Comparison of ENCODE assay signal across 23 cellular contexts in genomic region chr11:10645212-10645795, GRCh38. TPM values are rescaled to one million over a fixed set of nuclear protein-coding genes. Genes with fewer than 3 reads are reported as not detected.
"Had no signal": no experiment of that assay in that cellular context is flagged by ENCODE, and none has a peak within 500 bp of the region (broad histone marks: within the 10 kb centered on the region; RNA-seq: fewer than 3 reads in every experiment).

No MANE protein-coding gene starts in this region.

- H3K27ac Mint-ChIP-seq: activated CD4-positive, alpha-beta T cell treated with anti-CD3 and anti-CD28 coated beads, Interleukin-2, amount 10 ng/mL, durations not matched to agents 7 days and 5 days; activated naive CD4-positive, alpha-beta T cell treated with anti-CD3 and anti-CD28 coated beads, Interleukin-2, amount 50 U/mL, for 24 hours; mesothelial cell of epicardium; T-helper 1 cell treated with Interleukin-12 subunit alpha and Interleukin-12 subunit beta and Interleukin-4 antibody, amounts not matched to agents 30 μg/mL and 1 μg/mL, for 36 hours had no signal

- H3K36me3 Mint-ChIP-seq: activated naive CD4-positive, alpha-beta T cell treated with anti-CD3 and anti-CD28 coated beads, Interleukin-2, amount 50 U/mL, for 24 hours; mesothelial cell of epicardium had no signal

- H3K4me3 Mint-ChIP-seq: activated CD4-positive, alpha-beta T cell treated with anti-CD3 and anti-CD28 coated beads, Interleukin-2, amount 10 ng/mL, durations not matched to agents 7 days and 5 days; activated naive CD4-positive, alpha-beta T cell treated with anti-CD3 and anti-CD28 coated beads, Interleukin-2, amount 50 U/mL, for 24 hours; mesothelial cell of epicardium; nephron progenitor cell; T-helper 1 cell treated with Interleukin-12 subunit alpha and Interleukin-12 subunit beta and Interleukin-4 antibody, amounts not matched to agents 30 μg/mL and 1 μg/mL, for 36 hours had no signal

- H3K27me3 Mint-ChIP-seq: activated CD4-positive, alpha-beta T cell treated with anti-CD3 and anti-CD28 coated beads, Interleukin-2, amount 10 ng/mL, durations not matched to agents 7 days and 5 days; activated naive CD4-positive, alpha-beta T cell treated with anti-CD3 and anti-CD28 coated beads, Interleukin-2, amount 50 U/mL, for 24 hours had no signal

- H3K9me3 Mint-ChIP-seq: activated CD4-positive, alpha-beta T cell treated with anti-CD3 and anti-CD28 coated beads, Interleukin-2, amount 10 ng/mL, durations not matched to agents 7 days and 5 days; activated naive CD4-positive, alpha-beta T cell treated with anti-CD3 and anti-CD28 coated beads, Interleukin-2, amount 50 U/mL, for 24 hours; mesothelial cell of epicardium; nephron progenitor cell; T-helper 1 cell treated with Interleukin-12 subunit alpha and Interleukin-12 subunit beta and Interleukin-4 antibody, amounts not matched to agents 30 μg/mL and 1 μg/mL, for 36 hours had no signal

- ATAC-seq: foreskin keratinocyte, lower lobe of right lung had no signal

- H3K27me3 ChIP-seq: dorsolateral prefrontal cortex, foreskin keratinocyte, suprapubic skin, upper lobe of left lung had no signal

- DNase-seq: activated CD4-positive, alpha-beta T cell treated with anti-CD3 and anti-CD28 coated beads, Interleukin-2, amount 10 ng/mL, durations not matched to agents 7 days and 5 days; activated CD8-positive, alpha-beta memory T cell treated with anti-CD3 and anti-CD28 coated beads for 24 hours; activated CD8-positive, alpha-beta memory T cell treated with anti-CD3 and anti-CD28 coated beads, Interleukin-2, amount 50 U/mL, for 48 hours; activated gamma-delta T cell; activated T-cell treated with anti-CD3 and anti-CD28 coated beads, Interleukin-2, amount 50 U/mL, for 48 hours; dorsolateral prefrontal cortex; foreskin keratinocyte; glutamatergic neuron; hippocampal formation; left cardiac atrium; lower lobe of right lung; nephron progenitor cell; occipital lobe; stimulated activated CD4-positive, alpha-beta T cell treated with anti-CD3 and anti-CD28 coated beads, Interleukin-12 subunit alpha, Interleukin-12 subunit beta, amount 100 ng/mL, for 4 hours; stimulated activated CD4-positive, alpha-beta T cell treated with anti-CD3 and anti-CD28 coated beads, Interleukin-1b, Interleukin-23, amount 100 ng/mL, for 48 hours; stimulated activated CD8-positive, alpha-beta memory T cell treated with anti-CD3 and anti-CD28 coated beads, Interleukin-4, amount 100 ng/mL, for 48 hours; stimulated activated naive CD4-positive, alpha-beta T cell treated with Interleukin-2 at 50 U/mL for 16 hours; upper lobe of left lung had no signal

- H3K4me3 ChIP-seq: dorsolateral prefrontal cortex, lower lobe of right lung, suprapubic skin, upper lobe of left lung had no signal

- H3K4me1 ChIP-seq: foreskin keratinocyte had no signal

- H3K27ac ChIP-seq: epithelial cell of prostate, foreskin keratinocyte, lower lobe of right lung, suprapubic skin had no signal

- H3K9me3 ChIP-seq: lower lobe of right lung, suprapubic skin, upper lobe of left lung had no signal

- H3K4me1 Mint-ChIP-seq: activated naive CD4-positive, alpha-beta T cell treated with anti-CD3 and anti-CD28 coated beads, Interleukin-2, amount 50 U/mL, for 24 hours had no signal

- H3K36me3 ChIP-seq: lower lobe of right lung, suprapubic skin, upper lobe of left lung had no signal

RNA-seq across cellular contexts. Expression of gene IRAG1, which starts 48.3 kb away (rescaled TPM):
- total RNA-seq: activated CD4-positive, alpha-beta T cell treated with anti-CD3 and anti-CD28 coated beads, Interleukin-2, amount 10 ng/mL, durations not matched to agents 7 days and 5 days had no signal
